2 cellular contexts compared by ENCODE assay signal in genomic region chr6:42761287-42762067, GRCh38.
TF ChIP-seq lines count a peak whose summit lies in the region.

No MANE protein-coding gene starts in this region.

TF ChIP-seq in HepG2, 621 proteins besides CTCF, POLR2A, EP300 and RAD21:
- TF ChIP-seq CBFB (CRISPR knock-in tag; IDR thresholded peaks at IDR 0.05) (no peak), TRIM22 (IDR thresholded peaks at IDR 0.05) (no peak), CEBPB (IDR thresholded peaks at IDR 0.05; ENCODE audit: borderline replicate concordance, low read depth, low read length) (peak; percentile 9; the same call in 1 of the 2 replicates), ZNF704 (CRISPR knock-in tag; IDR thresholded peaks at IDR 0.05; ENCODE audit: borderline replicate concordance) (no peak), SNRNP70 (IDR thresholded peaks at IDR 0.05; ENCODE audit: low read depth, low read length) (no peak), ATF7 (IDR thresholded peaks at IDR 0.05) (0 out of 2 replicates have a peak, but pooled peaks have one; percentile 20), ATF7 (CRISPR knock-in tag; IDR thresholded peaks at IDR 0.05) (no peak)

TF ChIP-seq in K562, 482 proteins besides CTCF, POLR2A, EP300 and RAD21:
- TF ChIP-seq CEBPB (tag; IDR thresholded peaks at IDR 0.05) (peak; percentile 77), ESRRA (IDR thresholded peaks at IDR 0.05; ENCODE audit: borderline replicate concordance, low read depth) (0 out of 2 replicates have a peak, but pooled peaks have one; percentile 36), ZNF282 (CRISPR knock-in tag; IDR thresholded peaks at IDR 0.05) (no peak), NR2C1 (IDR thresholded peaks at IDR 0.05) (no peak), NR2C1 (tag; IDR thresholded peaks at IDR 0.05) (no peak), EGR1 (conservative IDR thresholded peaks at IDR 0.05) (no peak), GATA2 (CRISPR knock-in tag; IDR thresholded peaks at IDR 0.05) (no peak), HMGN3 (IDR thresholded peaks at IDR 0.05; ENCODE audit: borderline replicate concordance, extremely low read depth, insufficient read length, low read depth, low read length) (no peak), PBX2 (CRISPR knock-in tag; IDR thresholded peaks at IDR 0.05; ENCODE audit: low read depth) (no peak), PBX2 (tag; conservative IDR thresholded peaks at IDR 0.05; ENCODE audit: low read depth) (no peak), ZNF3 (CRISPR knock-in tag; IDR thresholded peaks at IDR 0.05) (no peak), CEBPG (CRISPR knock-in tag; IDR thresholded peaks at IDR 0.05) (no peak; the same call in 1 of the 2 replicates), CEBPG (tag; conservative IDR thresholded peaks at IDR 0.05 in 1 of 2, IDR thresholded peaks at IDR 0.05 in 1 of 2) (peak; percentile 59 to 72), GABPB1 (CRISPR knock-in tag; IDR thresholded peaks at IDR 0.05) (no peak), ARID1B (IDR thresholded peaks at IDR 0.05) (no peak), GTF2F1 (IDR thresholded peaks at IDR 0.05; ENCODE audit: low read depth, low read length) (no peak), KAT2B (IDR thresholded peaks at IDR 0.05; ENCODE audit: low read depth, low read length) (no peak), SIX5 (IDR thresholded peaks at IDR 0.05; ENCODE audit: borderline replicate concordance in 1 of 2, insufficient read depth in 1 of 2, low read depth in 1 of 2, low read length in 2 of 2) (no peak), SAFB (IDR thresholded peaks at IDR 0.05; ENCODE audit: borderline replicate concordance, low read depth, low read length) (no peak), MXI1 (IDR thresholded peaks at IDR 0.05; ENCODE audit: low read depth, low read length) (no peak), HLTF (IDR thresholded peaks at IDR 0.05) (no peak), ZNF584 (CRISPR knock-in tag; IDR thresholded peaks at IDR 0.05; ENCODE audit: low read depth) (no peak), EWSR1 (IDR thresholded peaks at IDR 0.05; ENCODE audit: borderline replicate concordance, low read depth, partially characterized antibody) (no peak), NR3C1 (CRISPR knock-in tag; IDR thresholded peaks at IDR 0.05) (no peak), MAFF (IDR thresholded peaks at IDR 0.05; ENCODE audit: low read length) (no peak), CXXC5 (CRISPR knock-in tag; IDR thresholded peaks at IDR 0.05) (no peak), CHD1 (IDR thresholded peaks at IDR 0.05; ENCODE audit: low read length) (no peak), MEIS2 (IDR thresholded peaks at IDR 0.05; ENCODE audit: partially characterized antibody) (no peak), TAF15 (IDR thresholded peaks at IDR 0.05; ENCODE audit: low read depth, low read length) (no peak), ZNF76 (CRISPR knock-in tag; IDR thresholded peaks at IDR 0.05; ENCODE audit: borderline replicate concordance) (no peak), HNRNPH1 (optimal IDR thresholded peaks at IDR 0.05; ENCODE audit: low read depth, low read length) (no peak), TAF1 (IDR thresholded peaks at IDR 0.05; ENCODE audit: control insufficient read depth, extremely low read depth, insufficient read depth, low read length, severe bottlenecking) (no peak), ATF3 (IDR thresholded peaks at IDR 0.05) (peak; percentile 53; the same call in 1 of the 2 replicates), ATF3 (CRISPR knock-in tag; conservative IDR thresholded peaks at IDR 0.05) (no peak), PTRF (tag; IDR thresholded peaks at IDR 0.05) (no peak)
